8 cellular contexts compared by ENCODE assay signal in genomic region chrX:109732319-109732779, GRCh38. TPM values are rescaled to one million over a fixed set of nuclear protein-coding genes. Genes with fewer than 3 reads are reported as not detected.
DNase-seq lines count a peak whose midpoint lies in the region; ATAC-seq and TF ChIP-seq lines count a peak whose summit lies in the region.

No MANE protein-coding gene starts in this region.

- H3K9me3 Mint-ChIP-seq in activated T-helper 2 cell treated with anti-CD3 and anti-CD28 coated beads, Interferon-gamma antibody, Interleukin-2, Interleukin-4, amounts not matched to agents 10 μg/mL and 5 μg/mL and 100 μg/mL, durations not matched to agents 14 hours and 24 hours and 36 hours: no peaks in the 10 kb centered on the region

- peak overlapping the region; percentile 93 for H3K4me3 Mint-ChIP-seq in activated T-helper 2 cell treated with anti-CD3 and anti-CD28 coated beads, Interferon-gamma antibody, Interleukin-2, Interleukin-4, amounts not matched to agents 10 μg/mL and 5 μg/mL and 100 μg/mL, durations not matched to agents 14 hours and 24 hours and 36 hours (ENCODE audit: low read depth)

- WGBS in psoas muscle, 3 donors: 0 to 28% (median 5%) methylated on average over 11 to 14 of the region's 14 CpGs

- H3K36me3 Mint-ChIP-seq in activated T-helper 2 cell treated with anti-CD3 and anti-CD28 coated beads, Interferon-gamma antibody, Interleukin-2, Interleukin-4, amounts not matched to agents 10 μg/mL and 5 μg/mL and 100 μg/mL, durations not matched to agents 14 hours and 24 hours and 36 hours (ENCODE audit: low read depth): peaks cover 27% of the 10 kb centered on the region

- intact Hi-C loops in activated T-helper 2 cell treated with anti-CD3 and anti-CD28 coated beads, Interferon-gamma antibody, Interleukin-2, Interleukin-4, amounts not matched to agents 10 μg/mL and 5 μg/mL and 100 μg/mL, durations not matched to agents 14 hours and 24 hours and 36 hours (cut with micrococcal nuclease): loop anchor here (1.0 to 10.0 kb wide), 4 partner anchors 23 to 582 kb away; partner anchors contain the start of genes AMMECR1 and TMEM164
- intact Hi-C loops in Right ventricle myocardium superior (cut with DNase I) (no loop called here), psoas muscle (cut with DNase I) (no loop called here)

- H3K36me3 ChIP-seq in psoas muscle (ENCODE audit: insufficient read depth in 1 of 2, low read depth in 1 of 2): no peaks in the 10 kb centered on the region

- peak overlapping the region; percentile 85 for H3K27ac ChIP-seq in psoas muscle

- peak overlapping the region; percentile 88 for H3K4me3 ChIP-seq in psoas muscle

- H3K4me1 Mint-ChIP-seq in activated T-helper 2 cell treated with anti-CD3 and anti-CD28 coated beads, Interferon-gamma antibody, Interleukin-2, Interleukin-4, amounts not matched to agents 10 μg/mL and 5 μg/mL and 100 μg/mL, durations not matched to agents 14 hours and 24 hours and 36 hours (ENCODE audit: low read depth): peaks cover 34% of the 10 kb centered on the region

- H3K27me3 ChIP-seq in psoas muscle (ENCODE audit: insufficient read depth in 3 of 3, low read length in 2 of 3): peaks cover 0 to 6% (median 0%) of the 10 kb centered on the region in 3 donors

- H3K27me3 Mint-ChIP-seq in activated T-helper 2 cell treated with anti-CD3 and anti-CD28 coated beads, Interferon-gamma antibody, Interleukin-2, Interleukin-4, amounts not matched to agents 10 μg/mL and 5 μg/mL and 100 μg/mL, durations not matched to agents 14 hours and 24 hours and 36 hours (ENCODE audit: low read depth): no peaks in the 10 kb centered on the region

- no peak for TF ChIP-seq CTCF in psoas muscle (IDR thresholded peaks at IDR 0.05)

- ATAC-seq in HG02623 (IDR thresholded peaks at IDR 0.05; ENCODE audit: unreplicated experiment) (peak; percentile 25), Right ventricle myocardium superior (ENCODE audit: poor library complexity) (peak; percentile 37), psoas muscle (peak; percentile 5 to 29 (median 15)), left lobe of liver (no peak)

- peak overlapping the region; percentile 95 for H3K27ac Mint-ChIP-seq in activated T-helper 2 cell treated with anti-CD3 and anti-CD28 coated beads, Interferon-gamma antibody, Interleukin-2, Interleukin-4, amounts not matched to agents 10 μg/mL and 5 μg/mL and 100 μg/mL, durations not matched to agents 14 hours and 24 hours and 36 hours

- peak; percentile 8 for DNase-seq in NCI-H1694 treated with DMSO at 0.1 percent for 48 hours (lab: John Stamatoyannopoulos, UW)
- no peak for DNase-seq in NCI-H1694 (lab: John Stamatoyannopoulos, UW)
- peak; percentile 38 for DNase-seq in NCI-H226
- no peak for DNase-seq in activated T-helper 2 cell treated with anti-CD3 and anti-CD28 coated beads, Interferon-gamma antibody, Interleukin-2, Interleukin-4, amounts not matched to agents 10 μg/mL and 5 μg/mL and 100 μg/mL, durations not matched to agents 14 hours and 24 hours and 36 hours (ENCODE audit: low spot score)
- no peak for DNase-seq in Right ventricle myocardium superior
- no peak for DNase-seq in psoas muscle
- DNase-seq in left lobe of liver (ENCODE audit: low spot score): no peak

- H3K4me1 ChIP-seq in psoas muscle: peaks cover 8% of the 10 kb centered on the region

- H3K9me3 ChIP-seq in psoas muscle: no peaks in the 10 kb centered on the region

RNA-seq across cellular contexts. Expression of gene ACSL4, which starts 0.7 kb away (rescaled TPM):
- 101 and 102 TPM in 2 replicates for total RNA-seq in activated T-helper 2 cell treated with anti-CD3 and anti-CD28 coated beads, Interferon-gamma antibody, Interleukin-2, Interleukin-4, amounts not matched to agents 10 μg/mL and 5 μg/mL and 100 μg/mL, durations not matched to agents 14 hours and 24 hours and 36 hours
- 25.1 TPM for total RNA-seq in Right ventricle myocardium superior
- 10 to 100 TPM; 16.4 to 36.0 (median 24.3) TPM for total RNA-seq in psoas muscle
- 10 to 100 TPM; 16.4 to 27.9 (median 20.5) TPM for polyA plus RNA-seq in psoas muscle
- 2.5 TPM for total RNA-seq in left lobe of liver

Comparison
In these comparisons a context has a peak if more than half of its experiments do, and no peak if none do; other contexts are left out.
1. DNase-seq: peak in NCI-H1694 treated with DMSO at 0.1 percent for 48 hours (single experiment) and NCI-H226 (single experiment); none in NCI-H1694 (single experiment), activated T-helper 2 cell treated with anti-CD3 and anti-CD28 coated beads, Interferon-gamma antibody, Interleukin-2, Interleukin-4, amounts not matched to agents 10 μg/mL and 5 μg/mL and 100 μg/mL, durations not matched to agents 14 hours and 24 hours and 36 hours (single experiment), Right ventricle myocardium superior (single experiment), psoas muscle (0 of 2) and left lobe of liver (single experiment).